Comparison of ENCODE assay signal across 1 cellular context in genomic region chr21:34890258-34890723, GRCh38.
TF ChIP-seq lines count a peak whose summit lies in the region.

No MANE protein-coding gene starts in this region.

TF ChIP-seq in HepG2, 621 proteins besides CTCF, POLR2A, EP300 and RAD21 (continued from another document and continues in another):
- TF ChIP-seq ZNF530 (CRISPR knock-in tag; IDR thresholded peaks at IDR 0.05; ENCODE audit: low read depth) (no peak), ZBTB3 (CRISPR knock-in tag; IDR thresholded peaks at IDR 0.05; ENCODE audit: borderline replicate concordance, low read depth) (no peak), ZNF792 (CRISPR knock-in tag; IDR thresholded peaks at IDR 0.05) (no peak), FOXP4 (CRISPR knock-in tag; IDR thresholded peaks at IDR 0.05) (no peak), ZBTB25 (CRISPR knock-in tag; IDR thresholded peaks at IDR 0.05) (0 out of 2 replicates have a peak, but pooled peaks have one; percentile 6), ZNF83 (CRISPR knock-in tag; IDR thresholded peaks at IDR 0.05; ENCODE audit: borderline replicate concordance) (no peak), ZSCAN25 (CRISPR knock-in tag; IDR thresholded peaks at IDR 0.05) (no peak), FOXK2 (IDR thresholded peaks at IDR 0.05) (no peak), MIXL1 (CRISPR knock-in tag; IDR thresholded peaks at IDR 0.05) (no peak), ZNF12 (CRISPR knock-in tag; IDR thresholded peaks at IDR 0.05) (no peak), DRAP1 (CRISPR knock-in tag; IDR thresholded peaks at IDR 0.05) (no peak), ZSCAN31 (CRISPR knock-in tag; IDR thresholded peaks at IDR 0.05; ENCODE audit: low read depth) (no peak), ISL2 (CRISPR knock-in tag; IDR thresholded peaks at IDR 0.05) (no peak), KMT2B (CRISPR knock-in tag; IDR thresholded peaks at IDR 0.05) (no peak), GMEB2 (CRISPR knock-in tag; IDR thresholded peaks at IDR 0.05; ENCODE audit: low read depth) (no peak), HMGXB3 (CRISPR knock-in tag; IDR thresholded peaks at IDR 0.05; ENCODE audit: borderline replicate concordance) (no peak), ZBTB7B (CRISPR knock-in tag; IDR thresholded peaks at IDR 0.05) (peak; percentile 70; the same call in 1 of the 2 replicates), ZBTB26 (CRISPR knock-in tag; IDR thresholded peaks at IDR 0.05; ENCODE audit: borderline replicate concordance) (no peak), KIAA2018 (CRISPR knock-in tag; IDR thresholded peaks at IDR 0.05; ENCODE audit: borderline replicate concordance) (no peak), ZNF574 (CRISPR knock-in tag; IDR thresholded peaks at IDR 0.05) (no peak), IRF1 (CRISPR knock-in tag; IDR thresholded peaks at IDR 0.05; ENCODE audit: low read depth) (no peak), ATF4 (CRISPR knock-in tag; IDR thresholded peaks at IDR 0.05) (no peak), ZNF670 (CRISPR knock-in tag; IDR thresholded peaks at IDR 0.05; ENCODE audit: borderline replicate concordance) (no peak), ZNF280B (CRISPR knock-in tag; IDR thresholded peaks at IDR 0.05; ENCODE audit: borderline replicate concordance) (no peak), SCMH1 (CRISPR knock-in tag; IDR thresholded peaks at IDR 0.05; ENCODE audit: borderline replicate concordance) (no peak), ZNF296 (CRISPR knock-in tag; conservative IDR thresholded peaks at IDR 0.05) (no peak), SATB2 (CRISPR knock-in tag; IDR thresholded peaks at IDR 0.05) (no peak), HOXA5 (CRISPR knock-in tag; IDR thresholded peaks at IDR 0.05) (no peak)
